Comparison of ENCODE assay signal across 8 cellular contexts in the genomic region with DNA sequence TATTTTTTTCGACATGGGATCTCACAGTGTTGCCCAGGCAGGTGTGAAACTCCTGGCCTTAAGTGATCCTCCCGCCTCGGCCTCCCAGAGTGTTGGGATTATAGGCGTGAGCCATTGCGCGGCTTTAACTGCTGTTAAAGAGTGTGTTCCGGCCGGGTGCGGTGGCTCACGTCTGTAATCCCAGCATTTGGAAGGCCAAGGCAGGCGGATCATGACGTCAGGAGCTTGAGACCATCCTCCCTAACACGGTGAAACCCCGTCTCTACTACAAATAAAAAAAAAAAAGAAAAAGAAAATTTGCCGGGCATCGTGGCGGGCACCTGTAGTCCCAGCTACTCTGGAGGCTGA. TPM values are rescaled to one million over a fixed set of nuclear protein-coding genes. Genes with fewer than 3 reads are reported as not detected.
DNase-seq lines count a peak whose midpoint lies in the region; ATAC-seq, FAIRE-seq and TF ChIP-seq lines count a peak whose summit lies in the region.

No MANE protein-coding gene starts in this region.

- H3K36me3 ChIP-seq in NT2/D1 (ENCODE audit: insufficient read depth, insufficient read length, low read length): peaks cover 23% of the 10 kb centered on the region
- H3K36me3 ChIP-seq in pancreas: no peaks in the 10 kb centered on the region

- H3K27me3 ChIP-seq in NT2/D1 (ENCODE audit: insufficient read depth, insufficient read length) (no peaks in the 10 kb centered on the region), pancreas (no peaks in the 10 kb centered on the region)

- 25 to 26% methylated on average over 17 of the region's 17 CpGs for WGBS in pancreas, 2 donors

- H3K4me3 ChIP-seq in NT2/D1 (ENCODE audit: insufficient read length, low read depth): peak overlapping the region; percentile 79
- H3K4me3 ChIP-seq in epithelial cell of proximal tubule (ENCODE audit: low read depth, low read length): peak overlapping the region; percentile 98
- peak overlapping the region; percentile 73 to 97 (median 94) for H3K4me3 ChIP-seq in pancreas

- FAIRE-seq in pancreas (lab: Jason Lieb, UNC): no peak

- DNase-seq in EL (peak; percentile 62), NT2/D1 (ENCODE audit: low read depth, low spot score) (no peak), epithelial cell of proximal tubule (ENCODE audit: low read depth) (no peak), pancreas (peak in 5 of 6 donors; percentile 32 to 61 (median 34)), NCI-H2029 treated with DMSO at 0.1 percent for 48 hours (lab: John Stamatoyannopoulos, UW) (no peak), NCI-H2081 treated with DMSO at 0.1 percent for 48 hours (lab: John Stamatoyannopoulos, UW) (no peak), NCI-H2107 treated with DMSO at 0.1 percent for 48 hours (lab: John Stamatoyannopoulos, UW; ENCODE audit: unreplicated experiment) (no peak)

- no peak for TF ChIP-seq CTCF in epithelial cell of proximal tubule (conservative IDR thresholded peaks at IDR 0.05; ENCODE audit: low read depth, low read length)
- no peak for TF ChIP-seq CTCF in pancreas (IDR thresholded peaks at IDR 0.05)

- peak overlapping the region; percentile 90 to 96 (median 92) for H3K27ac ChIP-seq in pancreas

- H3K9me3 ChIP-seq in NT2/D1 (ENCODE audit: insufficient read depth, low read length) (peaks cover 4% of the 10 kb centered on the region; the same call in 1 of the 2 replicates), pancreas (no peaks in the 10 kb centered on the region)

- H3K4me1 ChIP-seq in NT2/D1 (ENCODE audit: insufficient read depth, insufficient read length) (no peaks in the 10 kb centered on the region), pancreas (peaks cover 0 to 6% (median 0%) of the 10 kb centered on the region in 3 donors)

- H3K9ac ChIP-seq in NT2/D1 (ENCODE audit: insufficient read length, low read depth): peak overlapping the region; percentile 96

- ATAC-seq in pancreas: peak in 2 of 4 donors; percentile 3 to 6
- ATAC-seq in GM18873 (IDR thresholded peaks at IDR 0.05; ENCODE audit: low FRiP score, unreplicated experiment): no peak

- intact Hi-C loops in pancreas (cut with DNase I): no loop called here

RNA-seq across cellular contexts. Expression of a gene that starts 1.1 kb away (rescaled TPM):
- total RNA-seq in epithelial cell of proximal tubule (19.2 and 20.5 TPM in 2 replicates), pancreas (10 to 100 TPM; 12.8 to 17.6 (median 14.8) TPM)
- 10 to 100 TPM in 1 of 2 donors, 1 to 10 TPM in 1; 7.9 to 11.1 TPM for polyA plus RNA-seq in pancreas

Comparison
In these comparisons a context has a peak if more than half of its experiments do, and no peak if none do; other contexts are left out.
1. DNase-seq: peak in EL (single experiment) and pancreas (5 of 6); none in NT2/D1 (single experiment), epithelial cell of proximal tubule (single experiment), NCI-H2029 treated with DMSO at 0.1 percent for 48 hours (single experiment), NCI-H2081 treated with DMSO at 0.1 percent for 48 hours (single experiment) and NCI-H2107 treated with DMSO at 0.1 percent for 48 hours (single experiment).
2. Peak in every context shown above with its lines, with median percentiles within 50 percentile points of each other: H3K4me3 ChIP-seq.